27 cellular contexts compared by ENCODE assay signal in genomic region chr4:62470020-62470419, GRCh38.
"Had no signal": no experiment of that assay in that cellular context is flagged by ENCODE, and none has a peak within 500 bp of the region (broad histone marks: within the 10 kb centered on the region; RNA-seq: fewer than 3 reads in every experiment).

No MANE protein-coding gene starts in this region.

- FAIRE-seq: urothelium cell line had no signal

- H3K27me3 ChIP-seq: stomach, suprapubic skin, testis, thyroid gland, tibial artery, tibial nerve, transverse colon, upper lobe of left lung, upper lobe of right lung, uterus, vagina had no signal

- DNase-seq: stimulated activated CD4-positive, alpha-beta T cell treated with anti-CD3 and anti-CD28 coated beads, Interleukin-2, amount 100 ng/mL, for 48 hours; stimulated activated CD4-positive, alpha-beta T cell treated with anti-CD3 and anti-CD28 coated beads, Interleukin-4, amount 100 ng/mL, for 1 hour; stimulated activated CD4-positive, alpha-beta T cell treated with anti-CD3 and anti-CD28 coated beads, Interleukin-4, amount 100 ng/mL, for 24 hours; stimulated activated CD4-positive, alpha-beta T cell treated with anti-CD3 and anti-CD28 coated beads, Interleukin-4, amount 100 ng/mL, for 4 hours; stimulated activated CD8-positive, alpha-beta memory T cell treated with anti-CD3 and anti-CD28 coated beads, Interleukin-4, amount 100 ng/mL, for 48 hours; stimulated activated naive B cell treated with anti-CD40 and anti-IgM and Interleukin-4, amounts not matched to agents 10 μg/mL and 1 μg/mL and 100 μg/mL, for 72 hours; stimulated activated naive CD4-positive, alpha-beta T cell; stimulated activated naive CD4-positive, alpha-beta T cell treated with Interleukin-2 at 50 U/mL for 16 hours; stimulated activated naive CD8-positive, alpha-beta T cell treated with anti-CD3 and anti-CD28 coated beads, Interleukin-15, amount 100 ng/mL, for 72 hours; stimulated activated naive CD8-positive, alpha-beta T cell treated with anti-CD3 and anti-CD28 coated beads, Interleukin-15, Interleukin-2, amounts not matched to agents 100 U/mL and 50 U/mL, for 24 hours; stomach; substantia nigra; testis; thyroid gland; tibial artery; transverse colon; trophoblast cell; upper lobe of right lung; uterus had no signal

- H3K27ac ChIP-seq: stomach, suprapubic skin, testis, thoracic aorta, thyroid gland, tibial artery, tibial nerve, transverse colon, upper lobe of left lung, upper lobe of right lung, uterus, vagina had no signal

- H3K36me3 ChIP-seq: stomach, suprapubic skin, thoracic aorta, thyroid gland, tibial artery, tibial nerve, transverse colon, upper lobe of left lung, upper lobe of right lung, uterus, vagina had no signal

- H3K9me3 ChIP-seq: stomach, suprapubic skin, testis, thoracic aorta, thyroid gland, tibial artery, tibial nerve, transverse colon, upper lobe of left lung, upper lobe of right lung, uterus, vagina had no signal

- H3K4me3 ChIP-seq: stomach, suprapubic skin, testis, thoracic aorta, thyroid gland, tibial artery, tibial nerve, transverse colon, upper lobe of left lung, upper lobe of right lung, uterus, vagina had no signal

- H3K4me1 ChIP-seq: stomach, suprapubic skin, testis, thyroid gland, tibial artery, tibial nerve, transverse colon, upper lobe of left lung, upper lobe of right lung, uterus, vagina had no signal

- ATAC-seq: stimulated activated effector memory CD8-positive, alpha-beta T cell treated with anti-CD3 and anti-CD28 coated beads, Interleukin-12 subunit alpha, Interleukin-12 subunit beta, amount 100 ng/mL, for 72 hours; stimulated activated memory B cell treated with anti-CD40 and anti-IgM and Interleukin-4, amounts not matched to agents 10 μg/mL and 1 μg/mL and 100 μg/mL, for 72 hours; stimulated activated naive B cell treated with anti-CD40 and anti-IgM and Interleukin-4, amounts not matched to agents 10 μg/mL and 1 μg/mL and 100 μg/mL, for 72 hours; stimulated activated naive CD8-positive, alpha-beta T cell treated with anti-CD3 and anti-CD28 coated beads, Interleukin-15, amount 100 ng/mL, for 72 hours; stimulated activated naive CD8-positive, alpha-beta T cell treated with anti-CD3 and anti-CD28 coated beads, Interleukin-15, Interleukin-2, amounts not matched to agents 100 U/mL and 50 U/mL, for 24 hours; upper lobe of right lung had no signal
